ENCODE assay signal across 4 cellular contexts in the genomic region with DNA sequence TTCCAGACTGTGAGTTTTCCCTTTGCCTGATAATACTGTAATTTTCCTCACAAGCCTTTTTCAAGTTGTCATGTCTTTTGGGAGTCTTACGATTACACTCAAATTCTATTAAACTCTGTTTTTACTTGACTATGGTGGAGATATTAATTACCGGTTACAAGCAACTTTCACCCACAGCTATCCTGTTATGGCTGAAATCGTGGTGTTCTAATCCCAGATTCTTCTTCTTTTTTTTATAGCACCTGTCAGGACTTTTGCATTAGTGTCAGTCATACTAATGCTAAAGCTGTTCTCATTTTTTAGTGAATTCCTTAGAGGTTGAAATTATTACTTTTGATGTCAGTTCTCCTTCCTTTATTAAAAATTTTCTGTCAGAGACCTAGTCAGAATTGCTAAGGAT.
"Had no signal": no experiment of that assay in that cellular context is flagged by ENCODE, and none has a peak within 500 bp of the region (broad histone marks: within the 10 kb centered on the region; RNA-seq: fewer than 3 reads in every experiment).

No MANE protein-coding gene starts in this region.

- H3K4me2 ChIP-seq: GM23338 had no signal

- H3K4me3 ChIP-seq: GM23338 had no signal

- H2AFZ ChIP-seq: GM23338 had no signal

- ATAC-seq: GM23338 had no signal

- DNase-seq: H9, HCEC 1CT, IMR-90 had no signal
